In the genomic region with DNA sequence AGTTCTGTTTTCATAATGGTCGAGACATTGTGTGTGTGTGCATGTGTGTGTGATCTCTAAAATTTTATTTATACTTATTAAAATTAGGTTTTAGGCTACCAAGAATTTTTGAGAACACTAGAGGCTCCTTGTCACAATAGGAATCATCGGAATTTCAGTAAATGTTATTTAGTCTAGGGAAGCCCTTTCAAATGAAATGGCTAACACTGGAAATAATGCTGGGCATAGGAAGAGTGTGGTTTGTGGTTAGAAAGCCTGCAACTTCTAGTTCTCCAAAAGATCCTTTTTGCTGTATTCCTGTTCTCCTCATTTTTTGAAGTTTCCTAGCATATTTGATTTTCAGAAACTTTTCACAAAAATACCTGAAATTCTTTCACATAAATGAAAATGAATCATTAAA, we compare ENCODE assay signal across 1 cellular context.
TF ChIP-seq lines count a peak whose summit lies in the region.

No MANE protein-coding gene starts in this region.

TF ChIP-seq in HCT116, 20 proteins besides CTCF, POLR2A, EP300 and RAD21 (continued from another document):
- TF ChIP-seq, protein P1, sequence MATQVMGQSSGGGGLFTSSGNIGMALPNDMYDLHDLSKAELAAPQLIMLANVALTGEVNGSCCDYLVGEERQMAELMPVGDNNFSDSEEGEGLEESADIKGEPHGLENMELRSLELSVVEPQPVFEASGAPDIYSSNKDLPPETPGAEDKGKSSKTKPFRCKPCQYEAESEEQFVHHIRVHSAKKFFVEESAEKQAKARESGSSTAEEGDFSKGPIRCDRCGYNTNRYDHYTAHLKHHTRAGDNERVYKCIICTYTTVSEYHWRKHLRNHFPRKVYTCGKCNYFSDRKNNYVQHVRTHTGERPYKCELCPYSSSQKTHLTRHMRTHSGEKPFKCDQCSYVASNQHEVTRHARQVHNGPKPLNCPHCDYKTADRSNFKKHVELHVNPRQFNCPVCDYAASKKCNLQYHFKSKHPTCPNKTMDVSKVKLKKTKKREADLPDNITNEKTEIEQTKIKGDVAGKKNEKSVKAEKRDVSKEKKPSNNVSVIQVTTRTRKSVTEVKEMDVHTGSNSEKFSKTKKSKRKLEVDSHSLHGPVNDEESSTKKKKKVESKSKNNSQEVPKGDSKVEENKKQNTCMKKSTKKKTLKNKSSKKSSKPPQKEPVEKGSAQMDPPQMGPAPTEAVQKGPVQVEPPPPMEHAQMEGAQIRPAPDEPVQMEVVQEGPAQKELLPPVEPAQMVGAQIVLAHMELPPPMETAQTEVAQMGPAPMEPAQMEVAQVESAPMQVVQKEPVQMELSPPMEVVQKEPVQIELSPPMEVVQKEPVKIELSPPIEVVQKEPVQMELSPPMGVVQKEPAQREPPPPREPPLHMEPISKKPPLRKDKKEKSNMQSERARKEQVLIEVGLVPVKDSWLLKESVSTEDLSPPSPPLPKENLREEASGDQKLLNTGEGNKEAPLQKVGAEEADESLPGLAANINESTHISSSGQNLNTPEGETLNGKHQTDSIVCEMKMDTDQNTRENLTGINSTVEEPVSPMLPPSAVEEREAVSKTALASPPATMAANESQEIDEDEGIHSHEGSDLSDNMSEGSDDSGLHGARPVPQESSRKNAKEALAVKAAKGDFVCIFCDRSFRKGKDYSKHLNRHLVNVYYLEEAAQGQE (IDR thresholded peaks at IDR 0.05; ENCODE audit: low read depth) = no peak
- no peak for TF ChIP-seq YY1 (IDR thresholded peaks at IDR 0.05; ENCODE audit: extremely low read depth, insufficient replicate concordance, low read depth, low read length)
- no peak for TF ChIP-seq ELF1 (IDR thresholded peaks at IDR 0.05; ENCODE audit: borderline replicate concordance, low read depth)
- no peak for TF ChIP-seq TCF7L2 (IDR thresholded peaks at IDR 0.05; ENCODE audit: borderline replicate concordance, extremely low read depth, insufficient read depth, insufficient read length)
- no peak for TF ChIP-seq CEBPB (IDR thresholded peaks at IDR 0.05; ENCODE audit: low read depth)
- no peak for TF ChIP-seq POLR2AphosphoS5 (IDR thresholded peaks at IDR 0.05; ENCODE audit: low read depth, low read length)
- TF ChIP-seq CBX3 (IDR thresholded peaks at IDR 0.05; ENCODE audit: low read depth) = no peak
- TF ChIP-seq, protein P2, sequence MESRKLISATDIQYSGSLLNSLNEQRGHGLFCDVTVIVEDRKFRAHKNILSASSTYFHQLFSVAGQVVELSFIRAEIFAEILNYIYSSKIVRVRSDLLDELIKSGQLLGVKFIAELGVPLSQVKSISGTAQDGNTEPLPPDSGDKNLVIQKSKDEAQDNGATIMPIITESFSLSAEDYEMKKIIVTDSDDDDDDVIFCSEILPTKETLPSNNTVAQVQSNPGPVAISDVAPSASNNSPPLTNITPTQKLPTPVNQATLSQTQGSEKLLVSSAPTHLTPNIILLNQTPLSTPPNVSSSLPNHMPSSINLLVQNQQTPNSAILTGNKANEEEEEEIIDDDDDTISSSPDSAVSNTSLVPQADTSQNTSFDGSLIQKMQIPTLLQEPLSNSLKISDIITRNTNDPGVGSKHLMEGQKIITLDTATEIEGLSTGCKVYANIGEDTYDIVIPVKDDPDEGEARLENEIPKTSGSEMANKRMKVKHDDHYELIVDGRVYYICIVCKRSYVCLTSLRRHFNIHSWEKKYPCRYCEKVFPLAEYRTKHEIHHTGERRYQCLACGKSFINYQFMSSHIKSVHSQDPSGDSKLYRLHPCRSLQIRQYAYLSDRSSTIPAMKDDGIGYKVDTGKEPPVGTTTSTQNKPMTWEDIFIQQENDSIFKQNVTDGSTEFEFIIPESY (IDR thresholded peaks at IDR 0.05; ENCODE audit: extremely low read depth, insufficient replicate concordance, low read length) = no peak
- TF ChIP-seq EZH2phosphoT487 (IDR thresholded peaks at IDR 0.05; ENCODE audit: borderline replicate concordance) = no peak
- TF ChIP-seq, protein P3, sequence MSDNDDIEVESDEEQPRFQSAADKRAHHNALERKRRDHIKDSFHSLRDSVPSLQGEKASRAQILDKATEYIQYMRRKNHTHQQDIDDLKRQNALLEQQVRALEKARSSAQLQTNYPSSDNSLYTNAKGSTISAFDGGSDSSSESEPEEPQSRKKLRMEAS (IDR thresholded peaks at IDR 0.05) = no peak
- no peak for TF ChIP-seq SRF (IDR thresholded peaks at IDR 0.05; ENCODE audit: low read depth)
